20 cellular contexts compared by ENCODE assay signal in the genomic region with DNA sequence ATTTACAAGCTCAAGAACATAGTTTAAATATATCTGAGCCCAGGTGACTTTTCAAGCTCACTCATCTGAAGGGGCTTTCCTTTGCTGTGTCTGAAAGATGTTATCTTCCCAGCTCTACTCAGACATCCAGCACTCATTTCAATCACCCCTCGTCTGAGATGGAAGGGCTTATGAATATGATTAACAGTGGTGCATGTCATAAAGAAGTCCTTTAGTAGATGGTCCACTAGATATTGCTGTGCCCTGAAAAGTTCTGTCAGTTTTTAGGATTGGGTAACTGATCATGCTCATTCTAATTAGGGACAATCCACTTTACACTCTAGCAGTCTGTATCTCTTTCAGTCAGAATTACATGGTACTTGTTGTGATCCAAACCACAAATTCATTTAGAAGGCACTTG. TPM values are rescaled to one million over a fixed set of nuclear protein-coding genes. Genes with fewer than 3 reads are reported as not detected.
A peak's percentile ranks its signal among the peaks of the same experiment; 100 is the strongest.
DNase-seq lines count a peak whose midpoint lies in the region; ATAC-seq lines count a peak whose summit lies in the region.
"Had no signal": no experiment of that assay in that cellular context is flagged by ENCODE, and none has a peak within 500 bp of the region (broad histone marks: within the 10 kb centered on the region; RNA-seq: fewer than 3 reads in every experiment).

No MANE protein-coding gene starts in this region.

- H3K9me3 Mint-ChIP-seq in activated T-cell treated with anti-CD3 and anti-CD28 coated beads, Interleukin-2, amount 50 U/mL, for 72 hours = peaks cover 0 to 3% of the 10 kb centered on the region in 2 donors
- H3K9me3 Mint-ChIP-seq: CD4-positive, alpha-beta T cell had no signal

- H3K36me3 Mint-ChIP-seq in activated T-cell treated with anti-CD3 and anti-CD28 coated beads, Interleukin-2, amount 50 U/mL, for 72 hours (ENCODE audit: insufficient read depth in 2 of 2) = no peaks in the 10 kb centered on the region

- no peak overlapping the region for H3K27ac Mint-ChIP-seq in activated T-cell treated with anti-CD3 and anti-CD28 coated beads, Interleukin-2, amount 50 U/mL, for 72 hours
- H3K27ac Mint-ChIP-seq: CD4-positive, alpha-beta T cell; HFFc6 had no signal

- no peak for DNase-seq in activated CD4-positive, CD25-positive, alpha-beta regulatory T cell treated with anti-CD3 and anti-CD28 coated beads, Interleukin-2, amount 50 U/mL, for 72 hours
- DNase-seq in activated T-cell treated with anti-CD3 and anti-CD28 coated beads, Interleukin-2, amount 50 U/mL, for 72 hours = no peak
- no peak for DNase-seq in activated T-cell treated with anti-CD3 and anti-CD28 coated beads, Interleukin-2, amount 50 U/mL, for 48 hours
- peak; percentile 35 for DNase-seq in SK-N-DZ (ENCODE audit: low spot score)
- no peak for DNase-seq in COR-L47 (lab: John Stamatoyannopoulos, UW)
- no peak for DNase-seq in NCI-H446 treated with DMSO at 0.1 percent for 48 hours (lab: John Stamatoyannopoulos, UW)
- DNase-seq: AML-193; CD4-positive, alpha-beta T cell; DMS153; DMS79; GDM1; GOT3; H7; HFFc6 had no signal

- H3K27me3 Mint-ChIP-seq in activated T-cell treated with anti-CD3 and anti-CD28 coated beads, Interleukin-2, amount 50 U/mL, for 72 hours (ENCODE audit: low read depth) = no peaks in the 10 kb centered on the region
- H3K27me3 Mint-ChIP-seq: CD4-positive, alpha-beta T cell had no signal

- H3K4me3 Mint-ChIP-seq in activated T-cell treated with anti-CD3 and anti-CD28 coated beads, Interleukin-2, amount 50 U/mL, for 72 hours = no peak overlapping the region
- H3K4me3 Mint-ChIP-seq: CD4-positive, alpha-beta T cell; HFFc6 had no signal

- H3K4me1 Mint-ChIP-seq in activated T-cell treated with anti-CD3 and anti-CD28 coated beads, Interleukin-2, amount 50 U/mL, for 72 hours (ENCODE audit: low read depth) = peaks cover 13% of the 10 kb centered on the region

- peak; percentile 60 to 76 for ATAC-seq in activated CD4-positive, CD25-positive, alpha-beta regulatory T cell treated with anti-CD3 and anti-CD28 coated beads, Interleukin-2, amount 50 U/mL, for 24 hours
- peak; percentile 70 to 84 for ATAC-seq in activated T-cell treated with anti-CD3 and anti-CD28 coated beads, Interleukin-2, amount 50 U/mL, for 72 hours (replicated peaks in 1 of 2)
- ATAC-seq: A549, HCT116, HepG2 had no signal

RNA-seq across cellular contexts. Expression of a gene that starts 28.3 kb away (rescaled TPM):
- total RNA-seq in activated T-cell treated with anti-CD3 and anti-CD28 coated beads, Interleukin-2, amount 50 U/mL, for 72 hours = not detected
- not detected in 2 replicates for polyA plus RNA-seq in SK-N-DZ (2014; cell fraction: cytosol; rRNA removed)
- polyA plus RNA-seq in SK-N-DZ (2014; cell fraction: nucleus; rRNA removed) = not detected in 2 replicates
- total RNA-seq: CD4-positive, alpha-beta T cell; Daoy; H7; HepG2; HFFc6 had no signal
- polyA plus RNA-seq: A549, BJ, HepG2 had no signal
